ENCODE assay signal across 9 cellular contexts in the genomic region with DNA sequence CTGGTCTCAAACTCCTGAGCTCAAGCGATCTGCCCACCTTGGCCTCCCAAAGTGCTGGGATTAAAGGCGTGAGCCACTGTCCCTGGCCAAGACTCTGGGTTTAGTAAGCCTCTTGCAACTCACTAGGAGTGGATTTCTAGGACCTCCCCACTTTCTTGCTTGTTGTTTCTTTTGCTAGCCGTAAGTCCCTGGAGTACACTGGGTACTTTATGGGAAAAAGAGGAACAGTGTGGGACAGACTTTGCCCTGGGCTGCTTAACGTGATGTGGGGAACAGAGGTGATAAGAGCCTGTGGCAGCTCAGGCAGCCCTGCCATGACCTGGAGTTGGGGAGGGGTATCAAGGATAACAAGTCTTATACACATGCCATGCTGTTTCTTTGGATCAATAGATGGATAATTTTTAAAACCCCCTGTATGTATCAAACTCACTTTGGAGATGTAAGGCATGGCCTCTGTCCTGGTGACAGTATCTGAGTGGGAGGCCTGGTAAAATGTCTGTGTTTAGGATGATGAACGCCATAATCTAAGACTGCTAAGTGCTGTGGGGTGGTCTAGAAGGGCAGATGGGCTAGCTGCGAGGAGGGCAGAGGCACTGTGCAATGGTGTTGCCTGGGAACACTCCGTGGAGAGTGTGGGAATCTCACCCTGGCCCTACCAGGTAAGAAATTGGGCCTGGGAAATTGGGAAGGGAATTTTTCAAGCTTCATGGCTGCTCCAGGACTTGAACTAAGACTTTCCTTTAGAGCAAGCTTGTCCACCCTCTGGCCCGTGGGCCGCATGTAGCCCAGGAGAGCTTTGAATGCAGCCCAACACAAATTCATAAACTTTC. TPM values are rescaled to one million over a fixed set of nuclear protein-coding genes. Genes with fewer than 3 reads are reported as not detected.
A peak's percentile ranks its signal among the peaks of the same experiment; 100 is the strongest.
DNase-seq lines count a peak whose midpoint lies in the region; ATAC-seq and TF ChIP-seq lines count a peak whose summit lies in the region.
"Had no signal": no experiment of that assay in that cellular context is flagged by ENCODE, and none has a peak within 500 bp of the region (broad histone marks: within the 10 kb centered on the region; RNA-seq: fewer than 3 reads in every experiment).

No MANE protein-coding gene starts in this region.

- H3K36me3 Mint-ChIP-seq in neural progenitor cell = peaks cover 11% of the 10 kb centered on the region

- H4K20me1 ChIP-seq in neural progenitor cell (ENCODE audit: low read depth) = peaks cover 14% of the 10 kb centered on the region

- H3F3A ChIP-seq in neural progenitor cell (ENCODE audit: low read depth) = no peaks in the 10 kb centered on the region

- CTCF ChIA-PET in AG04450 (lab: Charles Lee) = interaction anchor here (0.5 kb wide), 1 partner anchor 203 kb away, joined by 3 read pairs; no protein-coding TSS in a partner anchor

- H3K9me3 ChIP-seq in AG04450 (ENCODE audit: control insufficient read depth, insufficient read depth, low read length) = no peaks in the 10 kb centered on the region
- no peaks in the 10 kb centered on the region for H3K9me3 ChIP-seq in neural progenitor cell (ENCODE audit: low read depth)

- in situ Hi-C loops in KBM-7 (cut with MboI; ENCODE audit: low pct_unique_long_range_greater_than_20kb, low sequenced_read_pairs) = no loop called here

- DNase-seq in AG04450 (ENCODE audit: low read depth, low spot score) = no peak
- peak; percentile 9 for DNase-seq in OCI-M1 (lab: John Stamatoyannopoulos, UW)
- DNase-seq in coronary artery (ENCODE audit: low spot score) = no peak
- no peak for DNase-seq in neural progenitor cell (ENCODE audit: low spot score)
- DNase-seq in KBM-7 = no peak
- DNase-seq: Kasumi-1 had no signal

- no peak overlapping the region for H3K4me3 ChIP-seq in AG04450 (ENCODE audit: low read depth, low read length)
- peak overlapping the region; percentile 68 for H3K4me3 ChIP-seq in coronary artery
- H3K4me3 ChIP-seq in neural progenitor cell = no peak overlapping the region

- peaks cover 2% of the 10 kb centered on the region for H3K27me3 Mint-ChIP-seq in neural progenitor cell (ENCODE audit: insufficient read depth, low read depth)

- no peaks in the 10 kb centered on the region for H3K9me3 Mint-ChIP-seq in neural progenitor cell

- no peak overlapping the region for H2AFZ ChIP-seq in neural progenitor cell (replicated peaks)

- POLR2A ChIA-PET in AG04450 (lab: Yijun Ruan, JAX) = interaction anchor here (0.6 to 1.8 kb wide), 6 partner anchors 10 to 55 kb away, joined by 3 to 7 read pairs (median 4); a partner anchor contains a TSS

- peak overlapping the region; percentile 75 for H3K27ac Mint-ChIP-seq in neural progenitor cell

- peaks cover 54% of the 10 kb centered on the region for H3K4me1 Mint-ChIP-seq in neural progenitor cell

- H3K4me3 Mint-ChIP-seq in neural progenitor cell = no peak overlapping the region

- TF ChIP-seq CTCF in AG04450 (IDR thresholded peaks at IDR 0.05; ENCODE audit: low read depth, low read length) (no peak), coronary artery (IDR thresholded peaks at IDR 0.05) (no peak), neural progenitor cell (IDR thresholded peaks at IDR 0.05) (no peak)

- peaks cover 11% of the 10 kb centered on the region for H3K79me2 ChIP-seq in neural progenitor cell (ENCODE audit: low read depth)

- no peaks in the 10 kb centered on the region for H3K36me3 ChIP-seq in neural progenitor cell

- ATAC-seq in HG02678 (IDR thresholded peaks at IDR 0.05; ENCODE audit: unreplicated experiment) (no peak), HG02759 (IDR thresholded peaks at IDR 0.05; ENCODE audit: unreplicated experiment) (no peak), HG03460 (IDR thresholded peaks at IDR 0.05; ENCODE audit: unreplicated experiment) (no peak)

- H3K9ac ChIP-seq in neural progenitor cell = no peak overlapping the region

- peaks cover 22% of the 10 kb centered on the region for H3K4me1 ChIP-seq in neural progenitor cell

- H3K27me3 ChIP-seq in AG04450 (ENCODE audit: control insufficient read depth, insufficient read depth, low read length) (no peaks in the 10 kb centered on the region), neural progenitor cell (no peaks in the 10 kb centered on the region)

- H3K4me2 ChIP-seq in neural progenitor cell = no peak overlapping the region

- peak overlapping the region; percentile 98 for H3K27ac ChIP-seq in AG04450 (ENCODE audit: low read depth, low read length)
- H3K27ac ChIP-seq in coronary artery = peak overlapping the region; percentile 82 to 96
- H3K27ac ChIP-seq in neural progenitor cell = no peak overlapping the region

RNA-seq across cellular contexts. Expression of a gene that starts 54.8 kb away (rescaled TPM):
- 115 and 138 TPM in 2 replicates for polyA plus RNA-seq in AG04450 (2011; rRNA removed)
- polyA minus RNA-seq in AG04450 (2011; rRNA and poly(A)+ RNA removed) = 168 and 203 TPM in 2 replicates
- total RNA-seq in neural progenitor cell (ENCODE audit: low replicate concordance) = 12.5 and 14.3 TPM in 2 replicates
